In genomic region chr1:160606611-160607010, GRCh38 we compare ENCODE assay signal across 7 cellular contexts. TPM values are rescaled to one million over a fixed set of nuclear protein-coding genes. Genes with fewer than 3 reads are reported as not detected.
DNase-seq lines count a peak whose midpoint lies in the region; ATAC-seq and TF ChIP-seq lines count a peak whose summit lies in the region.

No MANE protein-coding gene starts in this region.

- POLR2A ChIA-PET in HCT116 (lab: Charles Lee) = no interaction called here
- POLR2A ChIA-PET in activated CD8-positive, alpha-beta T cell treated with anti-CD3 and anti-CD28 coated beads for 36 hours (lab: Charles Lee) = interaction anchor here (0.9 to 4.4 kb wide), 10 partner anchors 11 to 176 kb away, joined by 3 to 23 read pairs (median 4); partner anchors contain the start of gene CD84

- no peaks in the 10 kb centered on the region for H3K9me3 ChIP-seq in HCT116 (ENCODE audit: control insufficient read depth in 1 of 2, insufficient read depth in 1 of 2, low read depth in 1 of 2, low read length in 2 of 2)

- CTCF ChIA-PET in HCT116 (lab: Charles Lee) = interaction anchor here (0.8 to 2.7 kb wide), 3 partner anchors 12 to 178 kb away, joined by 3 to 17 read pairs (median 8); no protein-coding TSS in a partner anchor
- CTCF ChIA-PET in activated CD8-positive, alpha-beta T cell treated with anti-CD3 and anti-CD28 coated beads for 36 hours (lab: Charles Lee) = interaction anchor here (0.6 to 10.6 kb wide), 41 partner anchors 9 to 251 kb away, joined by 3 to 191 read pairs (median 5); partner anchors contain the start of genes CD84, SLAMF6 and SLAMF7

- H3K4me3 Mint-ChIP-seq in activated CD8-positive, alpha-beta T cell treated with anti-CD3 and anti-CD28 coated beads for 36 hours = no peak overlapping the region
- no peak overlapping the region for H3K4me3 Mint-ChIP-seq in natural killer cell

- H4K20me1 ChIP-seq in HCT116 (ENCODE audit: insufficient read depth) = no peaks in the 10 kb centered on the region

- RAD21 ChIA-PET in HCT116 (lab: Charles Lee; ENCODE audit: low non-redundant PET in 1 of 2, low total read pairs in 2 of 2, uncharacterized antibody in 2 of 2, unreplicated experiment in 2 of 2) = interaction anchor here (1.0 to 1.4 kb wide), 2 partner anchors 62 to 178 kb away, joined by 3 to 5 read pairs; no protein-coding TSS in a partner anchor

- H3K9ac ChIP-seq in HCT116 (ENCODE audit: low read length) = no peak overlapping the region

- no peak overlapping the region for H3K4me3 ChIP-seq in HCT116 (replicated peaks in 1 of 2; ENCODE audit: low read depth in 1 of 2, low read length in 2 of 2)

- H3K27me3 Mint-ChIP-seq in activated CD8-positive, alpha-beta T cell treated with anti-CD3 and anti-CD28 coated beads for 36 hours = no peaks in the 10 kb centered on the region
- peaks cover 0 to 3% of the 10 kb centered on the region in 2 donors for H3K27me3 Mint-ChIP-seq in natural killer cell (ENCODE audit: low read depth in 2 of 2)

- H3K27ac ChIP-seq in HCT116 (ENCODE audit: low read depth, low read length) = no peak overlapping the region

- TF ChIP-seq RAD21 in HCT116 (IDR thresholded peaks at IDR 0.05; ENCODE audit: low read depth) = no peak

- H3K4me1 Mint-ChIP-seq in activated CD8-positive, alpha-beta T cell treated with anti-CD3 and anti-CD28 coated beads for 36 hours (ENCODE audit: low read depth) = peaks cover 55% of the 10 kb centered on the region
- H3K4me1 Mint-ChIP-seq in natural killer cell = peaks cover 11 to 12% of the 10 kb centered on the region in 2 donors

- intact Hi-C loops in HCT116 (cut with micrococcal nuclease) (loop anchor here (1.0 to 5.0 kb wide), 3 partner anchors 60 to 504 kb away; no protein-coding TSS in a partner anchor), natural killer cell (cut with micrococcal nuclease) (loop anchor here (1.0 to 2.0 kb wide), 5 partner anchors 62 to 414 kb away; partner anchors contain the start of genes COPA and NCSTN)
- intact Hi-C loops in activated CD8-positive, alpha-beta T cell treated with anti-CD3 and anti-CD28 coated beads for 36 hours (cut with micrococcal nuclease) = loop anchor here (1.0 to 2.0 kb wide), 2 partner anchors 62 to 177 kb away; no protein-coding TSS in a partner anchor

- no peaks in the 10 kb centered on the region for H3K36me3 ChIP-seq in HCT116 (ENCODE audit: control insufficient read depth in 1 of 2, insufficient read depth in 2 of 2, low read length in 2 of 2)

- H3K27ac Mint-ChIP-seq in activated CD8-positive, alpha-beta T cell treated with anti-CD3 and anti-CD28 coated beads for 36 hours = peak overlapping the region; percentile 89
- H3K27ac Mint-ChIP-seq in natural killer cell = peak overlapping the region; percentile 82 to 84

- peaks cover 30% of the 10 kb centered on the region; the same call in 1 of the 2 replicates for H3K27me3 ChIP-seq in HCT116 (ENCODE audit: insufficient read depth, low read length)

- DNase-seq in HCT116 (ENCODE audit: low read depth, low spot score) = no peak
- DNase-seq in activated CD8-positive, alpha-beta T cell treated with anti-CD3 and anti-CD28 coated beads for 36 hours = no peak
- no peak for DNase-seq in natural killer cell
- DNase-seq in NCI-H748 (lab: John Stamatoyannopoulos, UW; ENCODE audit: unreplicated experiment) = no peak
- DNase-seq in putamen (ENCODE audit: low spot score) = no peak

- H3K4me2 ChIP-seq in HCT116 (ENCODE audit: low read length) = no peak overlapping the region

- ATAC-seq in GM18907 (IDR thresholded peaks at IDR 0.05; ENCODE audit: unreplicated experiment) (peak; percentile 19), HCT116 (peak; percentile 24; the same call in 1 of the 2 replicates), natural killer cell (peak in 1 of 3 donors; percentile 5), GM18505 (IDR thresholded peaks at IDR 0.05; ENCODE audit: unreplicated experiment) (no peak)
- no peak for ATAC-seq in activated CD8-positive, alpha-beta T cell treated with anti-CD3 and anti-CD28 coated beads for 36 hours

- no peaks in the 10 kb centered on the region for H3K4me1 ChIP-seq in HCT116 (ENCODE audit: control insufficient read depth in 1 of 2, insufficient read depth in 2 of 2, low read length in 2 of 2)

- no peaks in the 10 kb centered on the region for H3K9me2 ChIP-seq in HCT116 (ENCODE audit: insufficient read depth)

- H2AFZ ChIP-seq in HCT116 (ENCODE audit: low read depth, low read length, poor library complexity, severe bottlenecking) = no peak overlapping the region

- TF ChIP-seq POLR2A in HCT116 (IDR thresholded peaks at IDR 0.05; ENCODE audit: borderline replicate concordance, extremely low read depth, insufficient read depth, insufficient read length) (no peak), GM18505 (IDR thresholded peaks at IDR 0.05; ENCODE audit: borderline replicate concordance, extremely low read depth, insufficient read depth, insufficient read length) (no peak)

- peaks cover 30% of the 10 kb centered on the region for H3K9me3 Mint-ChIP-seq in activated CD8-positive, alpha-beta T cell treated with anti-CD3 and anti-CD28 coated beads for 36 hours
- H3K9me3 Mint-ChIP-seq in natural killer cell = peaks cover 0 to 2% of the 10 kb centered on the region in 2 donors

- no peaks in the 10 kb centered on the region for H3K79me2 ChIP-seq in HCT116 (ENCODE audit: insufficient read depth, low read length)

- no TSS peak for BruUV-seq in HCT116 (replicated peaks; lab: Mats Ljungman, UMichigan)

- peaks cover 62% of the 10 kb centered on the region for H3K36me3 Mint-ChIP-seq in activated CD8-positive, alpha-beta T cell treated with anti-CD3 and anti-CD28 coated beads for 36 hours (ENCODE audit: low read depth)
- peaks cover 36% of the 10 kb centered on the region for H3K36me3 Mint-ChIP-seq in natural killer cell

- no peak for TF ChIP-seq CTCF in HCT116 (IDR thresholded peaks at IDR 0.05 in 2 of 3, conservative IDR thresholded peaks at IDR 0.05 in 1 of 3; ENCODE audit: borderline replicate concordance in 1 of 3, insufficient read depth in 1 of 3, low read depth in 2 of 3, low read length in 2 of 3)
- TF ChIP-seq CTCF in activated CD8-positive, alpha-beta T cell treated with anti-CD3 and anti-CD28 coated beads for 36 hours (IDR thresholded peaks at IDR 0.05) = no peak
- no peak for TF ChIP-seq CTCF in natural killer cell (IDR thresholded peaks at IDR 0.05)

TF ChIP-seq in HCT116, 20 proteins besides CTCF, POLR2A, EP300 and RAD21 (continues in another document):
- TF ChIP-seq SIN3A (IDR thresholded peaks at IDR 0.05; ENCODE audit: low read depth) = no peak
- TF ChIP-seq MAX (IDR thresholded peaks at IDR 0.05) = no peak
- TF ChIP-seq ZFX (IDR thresholded peaks at IDR 0.05) = no peak
- TF ChIP-seq REST (IDR thresholded peaks at IDR 0.05; ENCODE audit: low read depth) = no peak
- TF ChIP-seq, protein P1, sequence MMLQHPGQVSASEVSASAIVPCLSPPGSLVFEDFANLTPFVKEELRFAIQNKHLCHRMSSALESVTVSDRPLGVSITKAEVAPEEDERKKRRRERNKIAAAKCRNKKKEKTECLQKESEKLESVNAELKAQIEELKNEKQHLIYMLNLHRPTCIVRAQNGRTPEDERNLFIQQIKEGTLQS (IDR thresholded peaks at IDR 0.05) = no peak
- no peak for TF ChIP-seq TCF7L2 (IDR thresholded peaks at IDR 0.05; ENCODE audit: borderline replicate concordance, extremely low read depth, insufficient read depth, insufficient read length)
- TF ChIP-seq SRF (IDR thresholded peaks at IDR 0.05; ENCODE audit: low read depth) = no peak
- TF ChIP-seq SP1 (IDR thresholded peaks at IDR 0.05; ENCODE audit: low read depth) = no peak
- no peak for TF ChIP-seq CEBPB (IDR thresholded peaks at IDR 0.05; ENCODE audit: low read depth)
- no peak for TF ChIP-seq ELF1 (IDR thresholded peaks at IDR 0.05; ENCODE audit: borderline replicate concordance, low read depth)
- TF ChIP-seq JUND (IDR thresholded peaks at IDR 0.05) = no peak
- TF ChIP-seq YY1 (IDR thresholded peaks at IDR 0.05; ENCODE audit: extremely low read depth, insufficient replicate concordance, low read depth, low read length) = no peak
- TF ChIP-seq FOSL1 (IDR thresholded peaks at IDR 0.05; ENCODE audit: low read depth) = no peak
- no peak for TF ChIP-seq EGR1 (IDR thresholded peaks at IDR 0.05; ENCODE audit: low read depth)
- TF ChIP-seq EZH2 (IDR thresholded peaks at IDR 0.05) = no peak
- no peak for TF ChIP-seq CBX3 (IDR thresholded peaks at IDR 0.05; ENCODE audit: low read depth)

RNA-seq across cellular contexts. Expression of gene CD84, which starts 27.3 kb away (rescaled TPM):
- total RNA-seq in HCT116 (2021; ENCODE audit: unreplicated experiment) (0.02 TPM), natural killer cell (10 to 100 TPM; 11.1 to 56.7 (median 12.9) TPM)
- polyA plus RNA-seq in HCT116 (2012) = not detected in 2 replicates
- 10 to 100 TPM; 18.1 to 20.1 TPM for total RNA-seq in activated CD8-positive, alpha-beta T cell treated with anti-CD3 and anti-CD28 coated beads for 36 hours

RNA-seq across cellular contexts. Expression of gene SLAMF1, which starts 40.2 kb away (rescaled TPM):
- 0.30 TPM for total RNA-seq in HCT116 (2021; ENCODE audit: unreplicated experiment)
- not detected in 2 replicates for polyA plus RNA-seq in HCT116 (2012)
- total RNA-seq in activated CD8-positive, alpha-beta T cell treated with anti-CD3 and anti-CD28 coated beads for 36 hours = 10 to 100 TPM; 65.9 to 67.8 TPM
- total RNA-seq in natural killer cell = 1 to 10 TPM; 1.1 to 3.5 (median 2.1) TPM

Comparison
In these comparisons a context has a peak if more than half of its experiments do, and no peak if none do; other contexts are left out.
1. ATAC-seq: peak in GM18907 (single experiment) and HCT116 (single experiment); none in activated CD8-positive, alpha-beta T cell treated with anti-CD3 and anti-CD28 coated beads for 36 hours (single experiment) and GM18505 (single experiment).
2. RNA of gene CD84, which starts 27.3 kb away (total RNA-seq): 18.1 to 20.1 TPM in activated CD8-positive, alpha-beta T cell treated with anti-CD3 and anti-CD28 coated beads for 36 hours and 11.1 to 56.7 TPM in natural killer cell; 0.02 TPM in HCT116 (single experiment); every median in the first group is over 10 times any median in the second.
3. RNA of gene SLAMF1, which starts 40.2 kb away (total RNA-seq): 65.9 to 67.8 TPM in activated CD8-positive, alpha-beta T cell treated with anti-CD3 and anti-CD28 coated beads for 36 hours; 1.1 to 3.5 TPM in natural killer cell and 0.30 TPM in HCT116 (single experiment); every median in the first group is over 10 times any median in the second.